Comparison of ENCODE assay signal across 8 cellular contexts in genomic region chr15:73927476-73928240, GRCh38. TPM values are rescaled to one million over a fixed set of nuclear protein-coding genes. Genes with fewer than 3 reads are reported as not detected.
A peak's percentile ranks its signal among the peaks of the same experiment; 100 is the strongest.
DNase-seq lines count a peak whose midpoint lies in the region; ATAC-seq lines count a peak whose summit lies in the region.

No MANE protein-coding gene starts in this region.

- H3K4me1 ChIP-seq in CD8-positive, alpha-beta memory T cell (ENCODE audit: insufficient read depth, low read length), result peaks cover 21% of the 10 kb centered on the region
- peaks cover 38% of the 10 kb centered on the region for H3K4me1 ChIP-seq in HUES48 (ENCODE audit: control insufficient read depth, insufficient read depth, low read length)
- H3K4me1 ChIP-seq in iPS-20b (ENCODE audit: insufficient read depth, low read length), result peaks cover 30% of the 10 kb centered on the region

- H3K27ac Mint-ChIP-seq in CD8-positive, alpha-beta memory T cell, result peak overlapping the region; percentile 22 to 92 (median 51)

- H3K36me3 ChIP-seq in CD8-positive, alpha-beta memory T cell (ENCODE audit: insufficient read depth, low read length), result no peaks in the 10 kb centered on the region
- no peaks in the 10 kb centered on the region for H3K36me3 ChIP-seq in HUES48 (ENCODE audit: control insufficient read depth, insufficient read depth, low read length)
- H3K36me3 ChIP-seq in iPS-20b (ENCODE audit: insufficient read depth, low read depth, low read length), result no peaks in the 10 kb centered on the region

- no peaks in the 10 kb centered on the region for H3K27me3 Mint-ChIP-seq in CD8-positive, alpha-beta memory T cell

- peak overlapping the region; percentile 75 to 93 (median 81) for H3K4me3 Mint-ChIP-seq in CD8-positive, alpha-beta memory T cell

- no peaks in the 10 kb centered on the region for H3K9me3 Mint-ChIP-seq in CD8-positive, alpha-beta memory T cell

- H3K9me3 ChIP-seq in CD8-positive, alpha-beta memory T cell (ENCODE audit: low read length), result no peaks in the 10 kb centered on the region
- H3K9me3 ChIP-seq in HUES48 (ENCODE audit: control insufficient read depth, insufficient read depth, low read length) (no peaks in the 10 kb centered on the region), iPS-20b (ENCODE audit: insufficient read depth, low read depth, low read length) (no peaks in the 10 kb centered on the region)

- H3K4me1 Mint-ChIP-seq in CD8-positive, alpha-beta memory T cell, result peaks cover 32 to 52% (median 43%) of the 10 kb centered on the region in 3 donors

- H3K9ac ChIP-seq in HUES48 (ENCODE audit: low read depth, low read length), result no peak overlapping the region
- peak overlapping the region; percentile 32; the same call in 1 of the 2 replicates for H3K9ac ChIP-seq in iPS-20b (ENCODE audit: low read depth, low read length)

- POLR2A ChIA-PET in CD8-positive, alpha-beta memory T cell (lab: Charles Lee), result interaction anchor here (0.6 to 0.7 kb wide), 3 partner anchors 23 to 38 kb away, joined by 3 to 4 read pairs (median 3); no protein-coding TSS in a partner anchor

- ATAC-seq in HG03095 (IDR thresholded peaks at IDR 0.05; ENCODE audit: unreplicated experiment) (no peak), GM18870 (IDR thresholded peaks at IDR 0.05; ENCODE audit: unreplicated experiment) (no peak)

- CTCF ChIA-PET in CD8-positive, alpha-beta memory T cell (lab: Charles Lee), result interaction anchor here (0.6 to 2.5 kb wide), 31 partner anchors 8 to 1201 kb away, joined by 3 to 13 read pairs (median 4); partner anchors contain the start of genes PML and TBC1D21

- no peaks in the 10 kb centered on the region for H3K27me3 ChIP-seq in CD8-positive, alpha-beta memory T cell (ENCODE audit: insufficient read depth, low read length, poor library complexity, severe bottlenecking)
- 0 out of 2 replicates have a peak, but pooled peaks cover 11% of the 10 kb centered on the region for H3K27me3 ChIP-seq in HUES48 (ENCODE audit: control insufficient read depth, insufficient read depth, low read length)
- H3K27me3 ChIP-seq in iPS-20b (ENCODE audit: insufficient read depth, low read length), result peaks cover 30% of the 10 kb centered on the region; the same call in 1 of the 2 replicates

- H3K4me3 ChIP-seq in CD8-positive, alpha-beta memory T cell (ENCODE audit: low read length), result peak overlapping the region; percentile 49
- H3K4me3 ChIP-seq in HUES48 (ENCODE audit: low read depth, low read length) (peak overlapping the region; percentile 65), iPS-20b (ENCODE audit: low read length) (peak overlapping the region; percentile 75)

- H3K27ac ChIP-seq in CD8-positive, alpha-beta memory T cell (ENCODE audit: low read depth, low read length), result no peak overlapping the region
- H3K27ac ChIP-seq in HUES48 (ENCODE audit: low read depth, low read length), result no peak overlapping the region
- H3K27ac ChIP-seq in iPS-20b (ENCODE audit: low read length), result no peak overlapping the region

- peak; percentile 61 to 84 (median 75) for DNase-seq in CD8-positive, alpha-beta memory T cell
- DNase-seq in T-helper 9 cell (peak; percentile 71), astrocyte of the hippocampus (ENCODE audit: low read depth, low spot score) (peak; percentile 83)
- DNase-seq in stimulated activated CD4-positive, alpha-beta T cell treated with anti-CD3 and anti-CD28 coated beads, Interleukin-12 subunit alpha, Interleukin-12 subunit beta, amount 100 ng/mL, for 48 hours (ENCODE audit: low read depth in 2 of 3, low spot score in 1 of 3), result peak; percentile 36 to 72 (median 66)

- no peaks in the 10 kb centered on the region for H3K36me3 Mint-ChIP-seq in CD8-positive, alpha-beta memory T cell

RNA-seq across cellular contexts. Expression of gene LOXL1, which starts 1.4 kb away (rescaled TPM):
- 1 to 10 TPM; 1.3 to 1.5 TPM for total RNA-seq in CD8-positive, alpha-beta memory T cell
- polyA plus RNA-seq in CD8-positive, alpha-beta memory T cell, result 3.1 TPM

RNA-seq across cellular contexts. Expression of gene TBC1D21, which starts 54.3 kb away (rescaled TPM):
- not detected for total RNA-seq in CD8-positive, alpha-beta memory T cell
- polyA plus RNA-seq in CD8-positive, alpha-beta memory T cell, result not detected
